In genomic region chr7:155562976-155563375, GRCh38 we compare ENCODE assay signal across 14 cellular contexts. TPM values are rescaled to one million over a fixed set of nuclear protein-coding genes. Genes with fewer than 3 reads are reported as not detected.
"Had no signal": no experiment of that assay in that cellular context is flagged by ENCODE, and none has a peak within 500 bp of the region (broad histone marks: within the 10 kb centered on the region; RNA-seq: fewer than 3 reads in every experiment).

No MANE protein-coding gene starts in this region.

RNA-seq across cellular contexts. Expression of gene CNPY1, which starts 16.6 kb away (rescaled TPM):
- total RNA-seq: activated B cell treated with CpG ODN at 0.5 μM for 24 hours; activated CD4-positive, alpha-beta memory T cell treated with anti-CD3 and anti-CD28 coated beads for 36 hours; activated CD4-positive, alpha-beta memory T cell treated with anti-CD3 and anti-CD28 coated beads, Interleukin-2, amount 10 ng/mL, durations not matched to agents 7 days and 5 days; activated CD4-positive, alpha-beta T cell treated with anti-CD3 and anti-CD28 coated beads for 36 hours; activated CD4-positive, alpha-beta T cell treated with anti-CD3 and anti-CD28 coated beads, Interleukin-2, amount 10 ng/mL, durations not matched to agents 24 days and 14 days; activated CD4-positive, alpha-beta T cell treated with anti-CD3 and anti-CD28 coated beads, Interleukin-2, amount 10 ng/mL, durations not matched to agents 7 days and 5 days; activated CD8-positive, alpha-beta memory T cell treated with anti-CD3 and anti-CD28 coated beads for 36 hours; activated CD8-positive, alpha-beta memory T cell treated with anti-CD3 and anti-CD28 coated beads, Interleukin-2, amount 10 ng/mL, durations not matched to agents 7 days and 5 days; activated CD8-positive, alpha-beta T cell treated with anti-CD3 and anti-CD28 coated beads for 36 hours; activated CD8-positive, alpha-beta T cell treated with anti-CD3 and anti-CD28 coated beads, Interleukin-2, amount 10 ng/mL, durations not matched to agents 7 days and 5 days; T-cell; T-helper 1 cell treated with Interleukin-12 subunit alpha and Interleukin-12 subunit beta and Interleukin-4 antibody, amounts not matched to agents 30 ng/mL and 1 ng/mL, for 36 hours; T-helper 17 cell; T-helper 2 cell treated with Interferon-gamma antibody and Interleukin-4, amounts not matched to agents 100 ng/mL and 5 ng/mL, for 36 hours had no signal
